ENCODE assay signal across 15 cellular contexts in genomic region chr3:177683619-177684018, GRCh38.
DNase-seq lines count a peak whose midpoint lies in the region; ATAC-seq and TF ChIP-seq lines count a peak whose summit lies in the region.
"Had no signal": no experiment of that assay in that cellular context is flagged by ENCODE, and none has a peak within 500 bp of the region (broad histone marks: within the 10 kb centered on the region; RNA-seq: fewer than 3 reads in every experiment).

No MANE protein-coding gene starts in this region.

- H3K4me1 ChIP-seq in Loucy (ENCODE audit: insufficient read depth, low read length, poor library complexity, severe bottlenecking), result peaks cover 92% of the 10 kb centered on the region
- H3K4me1 ChIP-seq in parathyroid adenoma, result peaks cover 44% of the 10 kb centered on the region

- H3K36me3 Mint-ChIP-seq in immature natural killer cell, result no peaks in the 10 kb centered on the region
- H3K36me3 Mint-ChIP-seq: CD4-positive, alpha-beta memory T cell had no signal

- H3K79me2 ChIP-seq in Loucy (ENCODE audit: insufficient read depth, low read length) (0 out of 2 replicates have a peak, but pooled peaks cover 4% of the 10 kb centered on the region), parathyroid adenoma (no peaks in the 10 kb centered on the region)

- TF ChIP-seq CTCF in Loucy (conservative IDR thresholded peaks at IDR 0.05; ENCODE audit: low read length) (0 out of 2 replicates have a peak, but pooled peaks have one; percentile 24), parathyroid adenoma (IDR thresholded peaks at IDR 0.05) (no peak)

- no peak for ATAC-seq in GM21447 (IDR thresholded peaks at IDR 0.05; ENCODE audit: unreplicated experiment)
- ATAC-seq: GM23338 had no signal

- H3K4me2 ChIP-seq in Loucy (ENCODE audit: low read depth, low read length, poor library complexity, severe bottlenecking) (peak overlapping the region; percentile 3), parathyroid adenoma (ENCODE audit: low read length) (no peak overlapping the region)
- H3K4me2 ChIP-seq: GM23338 had no signal

- H4K20me1 ChIP-seq in Loucy (ENCODE audit: insufficient read depth, low read length, poor library complexity, severe bottlenecking), result no peaks in the 10 kb centered on the region

- H3K27me3 ChIP-seq in Loucy (ENCODE audit: insufficient read depth, low read length, poor library complexity, severe bottlenecking) (no peaks in the 10 kb centered on the region), parathyroid adenoma (ENCODE audit: control insufficient read depth, insufficient read depth, low read length) (no peaks in the 10 kb centered on the region)

- H3K9me3 ChIP-seq in Loucy (ENCODE audit: insufficient read depth, low read depth, low read length) (no peaks in the 10 kb centered on the region), parathyroid adenoma (ENCODE audit: control insufficient read depth, low read length) (no peaks in the 10 kb centered on the region)

- no peaks in the 10 kb centered on the region for H3K9me3 Mint-ChIP-seq in immature natural killer cell
- H3K9me3 Mint-ChIP-seq: CD4-positive, alpha-beta memory T cell; GM23338 had no signal

- H3K27me3 Mint-ChIP-seq in immature natural killer cell (ENCODE audit: low read depth in 3 of 3), result peaks cover 1 to 7% (median 2%) of the 10 kb centered on the region in 3 donors

- peak; percentile 21 for DNase-seq in NK-92 treated with Interleukin-12 subunit alpha and Interleukin-12 subunit beta, amount 100 ng/mL, for 24 hours (lab: John Stamatoyannopoulos, UW)
- no peak for DNase-seq in NK-92 (lab: John Stamatoyannopoulos, UW; ENCODE audit: unreplicated experiment)
- peak; percentile 46 to 55 (median 51) for DNase-seq in immature natural killer cell
- DNase-seq in NCI-H1048 (lab: John Stamatoyannopoulos, UW), result no peak
- DNase-seq in NCI-H1930 (lab: John Stamatoyannopoulos, UW), result no peak
- DNase-seq: ACHN; CD4-positive, alpha-beta memory T cell; DMS53; H7; IMR-90 had no signal

- peak overlapping the region; percentile 49 to 78 (median 64) for H3K4me3 Mint-ChIP-seq in immature natural killer cell
- H3K4me3 Mint-ChIP-seq: GM23338 had no signal

- H2AFZ ChIP-seq in Loucy (ENCODE audit: low read length) (no peak overlapping the region), parathyroid adenoma (peak overlapping the region; percentile 45)
- H2AFZ ChIP-seq: GM23338 had no signal

- H3K36me3 ChIP-seq in Loucy (ENCODE audit: insufficient read depth, low read length) (no peaks in the 10 kb centered on the region), parathyroid adenoma (ENCODE audit: control insufficient read depth, insufficient read depth, low read length) (no peaks in the 10 kb centered on the region)

- H3K27ac Mint-ChIP-seq in immature natural killer cell, result peak overlapping the region in 5 of 6 donors; percentile 0 to 60 (median 16)
- H3K27ac Mint-ChIP-seq: CD4-positive, alpha-beta memory T cell; GM23338 had no signal

- no peaks in the 10 kb centered on the region for H3K9me2 ChIP-seq in Loucy (replicated peaks; ENCODE audit: low read depth, low read length)

- H3K9ac ChIP-seq in Loucy (ENCODE audit: low read depth, low read length, poor library complexity, severe bottlenecking), result peak overlapping the region; percentile 51
- no peak overlapping the region for H3K9ac ChIP-seq in parathyroid adenoma

- no peak overlapping the region for H3K4me3 ChIP-seq in Loucy (ENCODE audit: low read length, poor library complexity, severe bottlenecking)
- no peak overlapping the region for H3K4me3 ChIP-seq in parathyroid adenoma (ENCODE audit: low read depth, low read length)
- H3K4me3 ChIP-seq: GM23338 had no signal

- peak overlapping the region; percentile 7 for H3K27ac ChIP-seq in parathyroid adenoma
- H3K27ac ChIP-seq: C4-2B had no signal

- peaks cover 22% of the 10 kb centered on the region for H3F3A ChIP-seq in Loucy (ENCODE audit: low read depth)

- H3K4me1 Mint-ChIP-seq in immature natural killer cell, result peaks cover 68 to 69% of the 10 kb centered on the region in 2 donors

Comparison
In these comparisons a context has a peak if more than half of its experiments do, and no peak if none do; other contexts are left out.
1. DNase-seq: peak in NK-92 treated with Interleukin-12 subunit alpha and Interleukin-12 subunit beta, amount 100 ng/mL, for 24 hours (single experiment) and immature natural killer cell (3 of 3); none in NK-92 (single experiment), NCI-H1048 (single experiment) and NCI-H1930 (0 of 2).